ENCODE assay signal across 8 cellular contexts in genomic region chr12:59596232-59597143, GRCh38. TPM values are rescaled to one million over a fixed set of nuclear protein-coding genes. Genes with fewer than 3 reads are reported as not detected.
DNase-seq lines count a peak whose midpoint lies in the region; ATAC-seq and TF ChIP-seq lines count a peak whose summit lies in the region.

No MANE protein-coding gene starts in this region.

- TF ChIP-seq CTCF in right lobe of liver (IDR thresholded peaks at IDR 0.05), result no peak

- peak overlapping the region; percentile 98 for H3K27ac Mint-ChIP-seq in activated CD4-positive, alpha-beta T cell treated with anti-CD3 and anti-CD28 coated beads, Interleukin-2, amount 10 ng/mL, durations not matched to agents 7 days and 5 days
- peak overlapping the region; percentile 84 for H3K27ac Mint-ChIP-seq in dendritic cell treated with granulocyte-macrophage colony-stimulating factor and Interleukin-4, amounts not matched to agents 40 ng/mL and 50 ng/mL, for 4 days

- TF ChIP-seq POLR2A in right lobe of liver (IDR thresholded peaks at IDR 0.05), result peak; percentile 25

- CTCF ChIA-PET in activated CD4-positive, alpha-beta T cell treated with anti-CD3 and anti-CD28 coated beads, Interleukin-2, amount 10 ng/mL, durations not matched to agents 7 days and 5 days (lab: Charles Lee), result no interaction called here

- DNase-seq in ACHN (peak; percentile 87), NCI-H446 (lab: John Stamatoyannopoulos, UW) (peak; percentile 65 to 67), right lobe of liver (peak; percentile 75 to 90 (median 85))
- peak; percentile 84 for DNase-seq in activated CD4-positive, alpha-beta T cell treated with anti-CD3 and anti-CD28 coated beads, Interleukin-2, amount 10 ng/mL, durations not matched to agents 7 days and 5 days
- peak; percentile 79 for DNase-seq in stimulated activated CD4-positive, alpha-beta T cell treated with anti-CD3 and anti-CD28 coated beads, Interleukin-4, amount 100 ng/mL, for 24 hours

- no peaks in the 10 kb centered on the region for H3K27me3 ChIP-seq in right lobe of liver

- under 1% methylated on average over 27 of the region's 66 CpGs for WGBS in right lobe of liver (ENCODE audit: insufficient coverage, low coverage, low lambda C conversion rate, missing lambda C conversion rate)

- in situ Hi-C loops in ACHN (cut with HindIII; ENCODE audit: low pct_ligation_motif_present, low pct_unique_long_range_greater_than_20kb, low sequenced_read_pairs), result no loop called here

- H3K9me3 ChIP-seq in right lobe of liver, result no peaks in the 10 kb centered on the region

- peak overlapping the region; percentile 80 for H3K4me3 Mint-ChIP-seq in activated CD4-positive, alpha-beta T cell treated with anti-CD3 and anti-CD28 coated beads, Interleukin-2, amount 10 ng/mL, durations not matched to agents 7 days and 5 days
- peak overlapping the region; percentile 80 for H3K4me3 Mint-ChIP-seq in dendritic cell treated with granulocyte-macrophage colony-stimulating factor and Interleukin-4, amounts not matched to agents 40 ng/mL and 50 ng/mL, for 4 days

- H3K4me1 ChIP-seq in right lobe of liver, result peaks cover 0 to 24% (median 0%) of the 10 kb centered on the region in 4 donors

- H3K4me3 ChIP-seq in right lobe of liver, result peak overlapping the region; percentile 59 to 66 (median 64)

- ATAC-seq in GM18907 (IDR thresholded peaks at IDR 0.05; ENCODE audit: unreplicated experiment) (peak; percentile 55), HG03139 (IDR thresholded peaks at IDR 0.05; ENCODE audit: unreplicated experiment) (peak; percentile 42), right lobe of liver (peak; percentile 67 to 79 (median 73))

- H3K36me3 ChIP-seq in right lobe of liver, result no peaks in the 10 kb centered on the region

- H3K36me3 Mint-ChIP-seq in activated CD4-positive, alpha-beta T cell treated with anti-CD3 and anti-CD28 coated beads, Interleukin-2, amount 10 ng/mL, durations not matched to agents 7 days and 5 days (ENCODE audit: low read depth), result peaks cover 36% of the 10 kb centered on the region
- peaks cover 6% of the 10 kb centered on the region for H3K36me3 Mint-ChIP-seq in dendritic cell treated with granulocyte-macrophage colony-stimulating factor and Interleukin-4, amounts not matched to agents 40 ng/mL and 50 ng/mL, for 4 days (ENCODE audit: low read depth)

- no peaks in the 10 kb centered on the region for H3K9me3 Mint-ChIP-seq in activated CD4-positive, alpha-beta T cell treated with anti-CD3 and anti-CD28 coated beads, Interleukin-2, amount 10 ng/mL, durations not matched to agents 7 days and 5 days
- no peaks in the 10 kb centered on the region for H3K9me3 Mint-ChIP-seq in dendritic cell treated with granulocyte-macrophage colony-stimulating factor and Interleukin-4, amounts not matched to agents 40 ng/mL and 50 ng/mL, for 4 days

- intact Hi-C loops in dendritic cell treated with granulocyte-macrophage colony-stimulating factor and Interleukin-4, amounts not matched to agents 40 ng/mL and 50 ng/mL, for 4 days (cut with micrococcal nuclease), result loop anchor here (10.0 kb wide), 1 partner anchor 112 kb away; no protein-coding TSS in a partner anchor
- intact Hi-C loops in right lobe of liver (cut with DNase I), result no loop called here

- no peaks in the 10 kb centered on the region for H3K27me3 Mint-ChIP-seq in activated CD4-positive, alpha-beta T cell treated with anti-CD3 and anti-CD28 coated beads, Interleukin-2, amount 10 ng/mL, durations not matched to agents 7 days and 5 days
- H3K27me3 Mint-ChIP-seq in dendritic cell treated with granulocyte-macrophage colony-stimulating factor and Interleukin-4, amounts not matched to agents 40 ng/mL and 50 ng/mL, for 4 days, result peaks cover 4% of the 10 kb centered on the region

- POLR2A ChIA-PET in activated CD4-positive, alpha-beta T cell treated with anti-CD3 and anti-CD28 coated beads, Interleukin-2, amount 10 ng/mL, durations not matched to agents 7 days and 5 days (lab: Charles Lee), result interaction anchor here (0.6 to 0.7 kb wide), 2 partner anchors 82 to 159 kb away, joined by 3 to 4 read pairs; no protein-coding TSS in a partner anchor

- H3K4me1 Mint-ChIP-seq in activated CD4-positive, alpha-beta T cell treated with anti-CD3 and anti-CD28 coated beads, Interleukin-2, amount 10 ng/mL, durations not matched to agents 7 days and 5 days, result peaks cover 56% of the 10 kb centered on the region
- peaks cover 35% of the 10 kb centered on the region for H3K4me1 Mint-ChIP-seq in dendritic cell treated with granulocyte-macrophage colony-stimulating factor and Interleukin-4, amounts not matched to agents 40 ng/mL and 50 ng/mL, for 4 days (ENCODE audit: low read depth)

- peak overlapping the region; percentile 87 to 97 (median 88) for H3K27ac ChIP-seq in right lobe of liver

RNA-seq across cellular contexts. Expression of gene SLC16A7, which starts 0.7 kb away (rescaled TPM):
- total RNA-seq in activated CD4-positive, alpha-beta T cell treated with anti-CD3 and anti-CD28 coated beads, Interleukin-2, amount 10 ng/mL, durations not matched to agents 7 days and 5 days, result 10 to 100 TPM; 41.9 to 46.7 TPM
- 10 to 100 TPM; 11.3 to 25.1 (median 20.5) TPM for total RNA-seq in right lobe of liver

Comparison
In these comparisons a context has a peak if more than half of its experiments do, and no peak if none do; other contexts are left out.
1. Peak in every context shown above with its lines: DNase-seq, ATAC-seq, H3K4me3 ChIP-seq and H3K27ac ChIP-seq.